ENCODE assay signal across 8 cellular contexts in genomic region chr3:108090701-108091497, GRCh38. TPM values are rescaled to one million over a fixed set of nuclear protein-coding genes. Genes with fewer than 3 reads are reported as not detected.
DNase-seq lines count a peak whose midpoint lies in the region; ATAC-seq and TF ChIP-seq lines count a peak whose summit lies in the region.

CD47 (minus strand) TSS chr3:108091031; CDS start chr3:108090908, 123 bp downstream.

- TF ChIP-seq POLR2A in Raji (IDR thresholded peaks at IDR 0.05; ENCODE audit: insufficient read depth, low read depth, low read length) = peak; percentile 82

- peak within 1 kb of the TSS; percentile 86 for H3K4me2 ChIP-seq in Loucy (ENCODE audit: low read depth, low read length, poor library complexity, severe bottlenecking)

- H3K4me3 ChIP-seq in Loucy (ENCODE audit: low read length, poor library complexity, severe bottlenecking) (peak within 1 kb of the TSS; percentile 84), fibroblast of pulmonary artery (replicated peaks; ENCODE audit: low read depth, low read length) (peak within 1 kb of the TSS; percentile 89)

- H3K9me2 ChIP-seq in Loucy (replicated peaks; ENCODE audit: low read depth, low read length) = no peaks in the 10 kb centered on the region

- peaks cover 58% of the 10 kb centered on the region for H3K4me1 ChIP-seq in Loucy (ENCODE audit: insufficient read depth, low read length, poor library complexity, severe bottlenecking)

- peak; percentile 96 for DNase-seq in Daoy (ENCODE audit: low read depth)
- DNase-seq in H4 (ENCODE audit: low spot score) = peak; percentile 78
- DNase-seq in activated effector memory CD4-positive, alpha-beta T cell treated with Interleukin-2 at 50 U/mL for 16 hours = peak; percentile 97
- DNase-seq in fibroblast of pulmonary artery (ENCODE audit: low read depth) = peak; percentile 91
- DNase-seq in natural killer cell treated with Interleukin-12 subunit alpha and Interleukin-12 subunit beta and Interleukin-15 and Interleukin-18, amount 100 ng/mL, for 72 hours (ENCODE audit: low spot score) = peak; percentile 99
- peak; percentile 93 for DNase-seq in stimulated activated naive CD4-positive, alpha-beta T cell treated with Interleukin-2 at 50 U/mL for 16 hours (lab: John Stamatoyannopoulos, UW)

- peak within 1 kb of the TSS; percentile 92 for H3K4me3 Mint-ChIP-seq in natural killer cell treated with Interleukin-12 subunit alpha and Interleukin-12 subunit beta and Interleukin-15 and Interleukin-18, amount 100 ng/mL, for 72 hours

- peaks cover 36% of the 10 kb centered on the region in 2 donors for H3K4me1 Mint-ChIP-seq in natural killer cell treated with Interleukin-12 subunit alpha and Interleukin-12 subunit beta and Interleukin-15 and Interleukin-18, amount 100 ng/mL, for 72 hours (ENCODE audit: low read depth in 2 of 2)

- peaks cover 43% of the 10 kb centered on the region for H4K20me1 ChIP-seq in Loucy (ENCODE audit: insufficient read depth, low read length, poor library complexity, severe bottlenecking)

- H3K27me3 Mint-ChIP-seq in natural killer cell treated with Interleukin-12 subunit alpha and Interleukin-12 subunit beta and Interleukin-15 and Interleukin-18, amount 100 ng/mL, for 72 hours = no peaks in the 10 kb centered on the region

- no peak for TF ChIP-seq CTCF in Loucy (conservative IDR thresholded peaks at IDR 0.05; ENCODE audit: low read length)
- no peak for TF ChIP-seq CTCF in fibroblast of pulmonary artery (IDR thresholded peaks at IDR 0.05; ENCODE audit: low read length, missing control alignments)

- peak; percentile 89 to 91 for ATAC-seq in natural killer cell treated with Interleukin-12 subunit alpha and Interleukin-12 subunit beta and Interleukin-15 and Interleukin-18, amount 100 ng/mL, for 72 hours

- no peaks in the 10 kb centered on the region for H3K36me3 ChIP-seq in Loucy (ENCODE audit: insufficient read depth, low read length)

- no peaks in the 10 kb centered on the region for H3K27me3 ChIP-seq in Loucy (ENCODE audit: insufficient read depth, low read length, poor library complexity, severe bottlenecking)

- H3K36me3 Mint-ChIP-seq in natural killer cell treated with Interleukin-12 subunit alpha and Interleukin-12 subunit beta and Interleukin-15 and Interleukin-18, amount 100 ng/mL, for 72 hours = peaks cover 10% of the 10 kb centered on the region

- no peaks in the 10 kb centered on the region for H3K9me3 ChIP-seq in Loucy (ENCODE audit: insufficient read depth, low read depth, low read length)

- peak within 1 kb of the TSS; percentile 95 for H3K9ac ChIP-seq in Loucy (ENCODE audit: low read depth, low read length, poor library complexity, severe bottlenecking)

- H3F3A ChIP-seq in Loucy (ENCODE audit: low read depth) = peaks cover 3% of the 10 kb centered on the region; the same call in 1 of the 2 replicates

- peaks cover 49% of the 10 kb centered on the region for H3K79me2 ChIP-seq in Loucy (ENCODE audit: insufficient read depth, low read length)

- peak within 1 kb of the TSS in 1 of 2 donors; percentile 95 for H3K27ac Mint-ChIP-seq in natural killer cell treated with Interleukin-12 subunit alpha and Interleukin-12 subunit beta and Interleukin-15 and Interleukin-18, amount 100 ng/mL, for 72 hours

- peaks cover 3% of the 10 kb centered on the region for H3K9me3 Mint-ChIP-seq in natural killer cell treated with Interleukin-12 subunit alpha and Interleukin-12 subunit beta and Interleukin-15 and Interleukin-18, amount 100 ng/mL, for 72 hours

- peak within 1 kb of the TSS; percentile 63 for H2AFZ ChIP-seq in Loucy (ENCODE audit: low read length)

RNA-seq across cellular contexts. Expression of gene CD47, which starts in this region (rescaled TPM):
- total RNA-seq in Daoy (2014; rRNA removed; shearing (Covaris generic)) = 160 and 273 TPM in 2 replicates
- 123 and 130 TPM in 2 replicates for total RNA-seq in H4 (2014; rRNA removed; shearing (Covaris generic))
- total RNA-seq in natural killer cell treated with Interleukin-12 subunit alpha and Interleukin-12 subunit beta and Interleukin-15 and Interleukin-18, amount 100 ng/mL, for 72 hours = 100 to 1,000 TPM in 1 of 2 donors, 10 to 100 TPM in 1; 82.6 to 113 TPM

Comparison
In these comparisons a context has a peak if more than half of its experiments do, and no peak if none do; other contexts are left out.
1. Peak in every context shown above with its lines: DNase-seq, ATAC-seq and H3K4me3 ChIP-seq.